In the genomic region with DNA sequence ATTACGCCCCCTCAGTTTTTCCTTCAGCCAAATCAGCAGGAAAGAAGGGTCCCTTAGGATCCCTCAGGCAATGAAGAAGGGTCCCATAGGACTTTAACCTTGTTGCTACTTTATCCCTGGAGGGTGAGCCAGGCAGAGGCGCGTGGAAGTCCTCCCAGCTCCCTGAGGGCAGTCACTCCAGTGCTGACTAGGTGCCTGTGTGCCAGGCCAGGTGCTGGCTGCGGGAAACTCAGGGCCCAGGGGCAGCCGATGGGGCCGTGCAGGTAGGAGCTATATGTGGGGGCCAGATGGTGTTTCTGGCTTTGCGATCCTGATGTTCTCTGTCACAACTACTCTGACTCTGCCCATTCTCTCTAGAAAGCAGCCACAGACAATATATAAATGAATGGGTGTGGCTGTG, we compare ENCODE assay signal across 14 cellular contexts. TPM values are rescaled to one million over a fixed set of nuclear protein-coding genes. Genes with fewer than 3 reads are reported as not detected.
DNase-seq lines count a peak whose midpoint lies in the region; ATAC-seq, FAIRE-seq and TF ChIP-seq lines count a peak whose summit lies in the region.
"Had no signal": no experiment of that assay in that cellular context is flagged by ENCODE, and none has a peak within 500 bp of the region (broad histone marks: within the 10 kb centered on the region; RNA-seq: fewer than 3 reads in every experiment).

No MANE protein-coding gene starts in this region.

- peak; percentile 43 for DNase-seq in kidney
- peak; percentile 18 for DNase-seq in sciatic nerve (ENCODE audit: low spot score)
- DNase-seq in COLO668 (lab: John Stamatoyannopoulos, UW; ENCODE audit: unreplicated experiment) = no peak
- no peak for DNase-seq in D721Med (ENCODE audit: insufficient read length, low spot score)
- DNase-seq: CD4-positive, alpha-beta memory T cell; DMS79 treated with DMSO at 0.1 percent for 48 hours; NCI-H1105 treated with DMSO at 0.1 percent for 48 hours; NCI-H187; NK-92 treated with Interleukin-12 subunit alpha and Interleukin-12 subunit beta, amount 100 ng/mL, for 24 hours had no signal

- H3K9me3 ChIP-seq in BLaER1 (no peaks in the 10 kb centered on the region), kidney (ENCODE audit: control insufficient read depth in 1 of 2, low read length in 2 of 2) (no peaks in the 10 kb centered on the region)
- H3K9me3 ChIP-seq: HAP-1 had no signal

- H3K4me3 ChIP-seq in BLaER1 (no peak overlapping the region), kidney (ENCODE audit: low read length in 2 of 2) (no peak overlapping the region)
- H3K4me3 ChIP-seq: HAP-1 had no signal

- H3K27me3 ChIP-seq in BLaER1 = no peaks in the 10 kb centered on the region

- intact Hi-C loops in kidney (cut with DNase I) (no loop called here), sciatic nerve (cut with DNase I) (no loop called here)

- H4K20me1 ChIP-seq in BLaER1 = no peaks in the 10 kb centered on the region

- no peaks in the 10 kb centered on the region for H3K9me3 Mint-ChIP-seq in IgD-negative memory B cell

- no peak for TF ChIP-seq CTCF in kidney (IDR thresholded peaks at IDR 0.05; ENCODE audit: borderline replicate concordance, extremely low read depth, insufficient read depth)
- no peak for TF ChIP-seq CTCF in D721Med (IDR thresholded peaks at IDR 0.05; ENCODE audit: insufficient read depth, missing control alignments)

- H3K27ac Mint-ChIP-seq in IgD-negative memory B cell = peak overlapping the region in 2 of 3 donors; percentile 43 to 74
- H3K27ac Mint-ChIP-seq: CD4-positive, alpha-beta memory T cell had no signal

- peaks cover 5% of the 10 kb centered on the region for H3K27me3 Mint-ChIP-seq in IgD-negative memory B cell

- H3K4me1 ChIP-seq in BLaER1 (peaks cover 61% of the 10 kb centered on the region), kidney (ENCODE audit: control insufficient read depth in 1 of 2, insufficient read depth in 1 of 2, low read depth in 1 of 2, low read length in 2 of 2) (peaks cover 4 to 9% of the 10 kb centered on the region in 2 donors)
- H3K4me1 ChIP-seq: HAP-1 had no signal

- H3K36me3 ChIP-seq in BLaER1 (no peaks in the 10 kb centered on the region), kidney (ENCODE audit: control insufficient read depth in 1 of 2, insufficient read depth in 2 of 2, low read length in 2 of 2) (no peaks in the 10 kb centered on the region)
- H3K36me3 ChIP-seq: HAP-1 had no signal

- FAIRE-seq in kidney (lab: Jason Lieb, UNC) (no peak), D721Med (lab: Jason Lieb, UNC) (no peak)

- no peak overlapping the region for H3K27ac ChIP-seq in BLaER1
- no peak overlapping the region for H3K27ac ChIP-seq in kidney (ENCODE audit: low read depth in 2 of 2, low read length in 2 of 2)
- H3K27ac ChIP-seq: RWPE1 had no signal

- 0 out of 2 replicates have a peak overlapping the region, but pooled peaks have one; percentile 54 for H3K4me2 ChIP-seq in BLaER1

- H3K4me3 Mint-ChIP-seq in IgD-negative memory B cell = no peak overlapping the region
- H3K4me3 Mint-ChIP-seq: CD4-positive, alpha-beta memory T cell had no signal

- H3K36me3 Mint-ChIP-seq in IgD-negative memory B cell = peaks cover 1% of the 10 kb centered on the region
- H3K36me3 Mint-ChIP-seq: CD4-positive, alpha-beta memory T cell had no signal

- H3K9ac ChIP-seq in BLaER1 (no peak overlapping the region), kidney (ENCODE audit: low read length in 2 of 2) (no peak overlapping the region)

- peaks cover 27 to 35% (median 29%) of the 10 kb centered on the region in 3 donors for H3K4me1 Mint-ChIP-seq in IgD-negative memory B cell

- ATAC-seq in sciatic nerve (no peak), HG03139 (IDR thresholded peaks at IDR 0.05; ENCODE audit: unreplicated experiment) (no peak)

RNA-seq across cellular contexts. Expression of a gene that starts 42.8 kb away (rescaled TPM):
- polyA plus RNA-seq in IgD-negative memory B cell = 52.5 TPM
- total RNA-seq in kidney = 45.7 TPM
- polyA plus RNA-seq in kidney (ENCODE audit: insufficient read depth, low read depth, low replicate concordance) = 15.1 TPM
- 77.5 TPM for total RNA-seq in sciatic nerve

Comparison
In these comparisons a context has a peak if more than half of its experiments do, and no peak if none do; other contexts are left out.
1. DNase-seq: peak in kidney (single experiment) and sciatic nerve (single experiment); none in COLO668 (single experiment) and D721Med (single experiment).